In genomic region chr9:257957-258356, GRCh38 we compare ENCODE assay signal across 1 cellular context.
TF ChIP-seq lines count a peak whose summit lies in the region.

No MANE protein-coding gene starts in this region.

TF ChIP-seq in HepG2, 621 proteins besides CTCF, POLR2A, EP300 and RAD21 (continued from another document):
- TF ChIP-seq ZHX2 (IDR thresholded peaks at IDR 0.05; ENCODE audit: low read depth) (no peak), ZHX2 (CRISPR knock-in tag; IDR thresholded peaks at IDR 0.05; ENCODE audit: borderline replicate concordance) (no peak), MXD3 (CRISPR knock-in tag; IDR thresholded peaks at IDR 0.05) (no peak), TCF7 (IDR thresholded peaks at IDR 0.05; ENCODE audit: low read depth) (no peak), KLF12 (CRISPR knock-in tag; IDR thresholded peaks at IDR 0.05; ENCODE audit: borderline replicate concordance) (no peak), MNT (IDR thresholded peaks at IDR 0.05) (no peak), ATF2 (CRISPR knock-in tag; IDR thresholded peaks at IDR 0.05) (no peak), TCF7L2 (IDR thresholded peaks at IDR 0.05; ENCODE audit: low read depth, low read length) (no peak), ZNF460 (CRISPR knock-in tag; IDR thresholded peaks at IDR 0.05; ENCODE audit: borderline replicate concordance) (no peak), CHCHD3 (CRISPR knock-in tag; IDR thresholded peaks at IDR 0.05) (no peak), EED (CRISPR knock-in tag; IDR thresholded peaks at IDR 0.05) (no peak), ZNF879 (CRISPR knock-in tag; IDR thresholded peaks at IDR 0.05) (no peak), HNRNPH1 (optimal IDR thresholded peaks at IDR 0.05; ENCODE audit: low read depth, low read length) (no peak)
